19 cellular contexts compared by ENCODE assay signal in the genomic region with DNA sequence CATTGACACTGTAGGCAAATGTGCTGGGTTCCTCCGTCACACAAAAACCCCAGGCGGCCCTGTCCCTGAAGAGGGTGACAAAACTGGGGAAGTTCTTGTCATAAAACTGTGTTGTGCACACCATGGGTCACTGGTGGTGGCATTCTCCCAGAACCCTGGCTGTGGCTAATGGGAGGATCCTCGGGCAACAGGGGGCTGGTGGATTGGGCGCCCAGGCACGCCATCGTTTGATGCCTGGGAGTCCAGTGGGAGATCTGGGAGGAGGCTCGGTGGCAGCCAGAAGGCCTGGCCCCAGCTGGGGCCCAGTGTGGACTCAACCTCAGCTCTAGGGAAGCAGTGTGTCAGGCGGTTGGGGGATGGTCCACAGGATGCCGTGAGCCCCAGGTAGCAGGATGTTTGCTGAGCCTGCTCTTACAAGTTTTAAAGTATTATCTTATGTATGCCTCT.
DNase-seq lines count a peak whose midpoint lies in the region; ATAC-seq and FAIRE-seq lines count a peak whose summit lies in the region.
"Had no signal": no experiment of that assay in that cellular context is flagged by ENCODE, and none has a peak within 500 bp of the region (broad histone marks: within the 10 kb centered on the region; RNA-seq: fewer than 3 reads in every experiment).

No MANE protein-coding gene starts in this region.

- H3K4me1 Mint-ChIP-seq in activated T-cell treated with anti-CD3 and anti-CD28 coated beads, Interleukin-2, amount 50 U/mL, for 4 hours (ENCODE audit: low read depth), result peaks cover 2% of the 10 kb centered on the region
- H3K4me1 Mint-ChIP-seq in activated naive CD8-positive, alpha-beta T cell treated with anti-CD3 and anti-CD28 coated beads, Interleukin-2, amount 50 U/mL, for 24 hours, result peaks cover 42% of the 10 kb centered on the region
- H3K4me1 Mint-ChIP-seq in T-helper 17 cell, result no peaks in the 10 kb centered on the region

- H3K4me3 Mint-ChIP-seq in activated T-cell treated with anti-CD3 and anti-CD28 coated beads, Interleukin-2, amount 50 U/mL, for 4 hours, result no peak overlapping the region
- no peak overlapping the region for H3K4me3 Mint-ChIP-seq in activated naive CD8-positive, alpha-beta T cell treated with anti-CD3 and anti-CD28 coated beads, Interleukin-2, amount 50 U/mL, for 24 hours
- no peak overlapping the region for H3K4me3 Mint-ChIP-seq in T-helper 17 cell
- H3K4me3 Mint-ChIP-seq: activated CD8-positive, alpha-beta memory T cell treated with anti-CD3 and anti-CD28 coated beads, Interleukin-2, amount 10 ng/mL, durations not matched to agents 7 days and 5 days; type B pancreatic cell had no signal

- H3K27ac Mint-ChIP-seq in activated naive CD8-positive, alpha-beta T cell treated with anti-CD3 and anti-CD28 coated beads, Interleukin-2, amount 50 U/mL, for 24 hours, result no peak overlapping the region
- no peak overlapping the region for H3K27ac Mint-ChIP-seq in T-helper 17 cell
- H3K27ac Mint-ChIP-seq: activated CD8-positive, alpha-beta memory T cell treated with anti-CD3 and anti-CD28 coated beads, Interleukin-2, amount 10 ng/mL, durations not matched to agents 7 days and 5 days; type B pancreatic cell had no signal

- no peak for DNase-seq in activated T-cell treated with anti-CD3 and anti-CD28 coated beads, Interleukin-2, amount 50 U/mL, for 4 hours
- no peak for DNase-seq in activated T-cell treated with anti-CD3 and anti-CD28 coated beads, Interleukin-2, amount 50 U/mL, for 1 hour
- DNase-seq in activated naive CD8-positive, alpha-beta T cell treated with anti-CD3 and anti-CD28 coated beads, Interleukin-2, amount 50 U/mL, for 24 hours, result no peak
- DNase-seq in stimulated activated naive CD8-positive, alpha-beta T cell treated with anti-CD3 and anti-CD28 coated beads, Interleukin-15, Interleukin-2, amounts not matched to agents 100 U/mL and 50 U/mL, for 24 hours, result no peak
- no peak for DNase-seq in T-helper 17 cell
- no peak for DNase-seq in HPDE6-E6E7 (ENCODE audit: extremely low spot score)
- DNase-seq in RCC 7860 (ENCODE audit: low spot score), result no peak
- DNase-seq: ACHN; activated CD8-positive, alpha-beta memory T cell treated with anti-CD3 and anti-CD28 coated beads, Interleukin-2, amount 10 ng/mL, durations not matched to agents 7 days and 5 days; activated naive CD4-positive, alpha-beta T cell treated with anti-CD3 and anti-CD28 coated beads, Interleukin-2, amount 50 U/mL, for 16 hours; glutamatergic neuron; HCEC 1CT; Karpas-422; SW 1271 had no signal

- no peak for FAIRE-seq in RCC 7860 (lab: Jason Lieb, UNC)
- FAIRE-seq: GM12891 had no signal

- peaks cover 12% of the 10 kb centered on the region for H3K27me3 Mint-ChIP-seq in activated T-cell treated with anti-CD3 and anti-CD28 coated beads, Interleukin-2, amount 50 U/mL, for 4 hours (ENCODE audit: low read depth)
- H3K27me3 Mint-ChIP-seq in activated naive CD8-positive, alpha-beta T cell treated with anti-CD3 and anti-CD28 coated beads, Interleukin-2, amount 50 U/mL, for 24 hours, result peaks cover 34% of the 10 kb centered on the region
- peaks cover 16% of the 10 kb centered on the region for H3K27me3 Mint-ChIP-seq in T-helper 17 cell
- H3K27me3 Mint-ChIP-seq: type B pancreatic cell had no signal

- peaks cover 2% of the 10 kb centered on the region for H3K9me3 Mint-ChIP-seq in activated T-cell treated with anti-CD3 and anti-CD28 coated beads, Interleukin-2, amount 50 U/mL, for 4 hours
- H3K9me3 Mint-ChIP-seq in activated naive CD8-positive, alpha-beta T cell treated with anti-CD3 and anti-CD28 coated beads, Interleukin-2, amount 50 U/mL, for 24 hours, result peaks cover 3% of the 10 kb centered on the region

- no peaks in the 10 kb centered on the region for H3K9me3 ChIP-seq in T-helper 17 cell (ENCODE audit: control insufficient read depth, low read length, poor library complexity, severe bottlenecking)

- H3K36me3 Mint-ChIP-seq in activated T-cell treated with anti-CD3 and anti-CD28 coated beads, Interleukin-2, amount 50 U/mL, for 4 hours (ENCODE audit: insufficient read depth), result no peaks in the 10 kb centered on the region
- peaks cover 2% of the 10 kb centered on the region for H3K36me3 Mint-ChIP-seq in activated naive CD8-positive, alpha-beta T cell treated with anti-CD3 and anti-CD28 coated beads, Interleukin-2, amount 50 U/mL, for 24 hours (ENCODE audit: low read depth)
- H3K36me3 Mint-ChIP-seq in T-helper 17 cell (ENCODE audit: low read depth), result no peaks in the 10 kb centered on the region
- H3K36me3 Mint-ChIP-seq: type B pancreatic cell had no signal

- ATAC-seq in activated T-cell treated with anti-CD3 and anti-CD28 coated beads, Interleukin-2, amount 50 U/mL, for 4 hours, result peak; percentile 58 to 66
- ATAC-seq in HG02798 (IDR thresholded peaks at IDR 0.05; ENCODE audit: poor library complexity, unreplicated experiment) (peak; percentile 34), T-helper 17 cell (no peak)
- ATAC-seq in activated naive CD8-positive, alpha-beta T cell treated with anti-CD3 and anti-CD28 coated beads, Interleukin-2, amount 50 U/mL, for 24 hours, result peak; percentile 51
- ATAC-seq in stimulated activated naive CD8-positive, alpha-beta T cell treated with anti-CD3 and anti-CD28 coated beads, Interleukin-15, Interleukin-2, amounts not matched to agents 100 U/mL and 50 U/mL, for 24 hours, result peak; percentile 44
- ATAC-seq: activated CD8-positive, alpha-beta memory T cell treated with anti-CD3 and anti-CD28 coated beads, Interleukin-2, amount 10 ng/mL, durations not matched to agents 7 days and 5 days; esophagus mucosa; naive thymus-derived CD4-positive, alpha-beta T cell had no signal
